ENCODE assay signal across 21 cellular contexts in genomic region chr6:167402195-167402686, GRCh38.
DNase-seq lines count a peak whose midpoint lies in the region; ATAC-seq and TF ChIP-seq lines count a peak whose summit lies in the region.
"Had no signal": no experiment of that assay in that cellular context is flagged by ENCODE, and none has a peak within 500 bp of the region (broad histone marks: within the 10 kb centered on the region; RNA-seq: fewer than 3 reads in every experiment).

No MANE protein-coding gene starts in this region.

- H3K9ac ChIP-seq in endodermal cell (ENCODE audit: extremely low read depth, low read length, poor library complexity, severe bottlenecking) = no peak overlapping the region
- H3K9ac ChIP-seq: BLaER1 treated with 17β-estradiol and CSF1 and Interleukin-3, amounts not matched to agents 10 nM and 100 nM had no signal

- peaks cover 2% of the 10 kb centered on the region for H3K27me3 Mint-ChIP-seq in activated CD4-positive, alpha-beta T cell treated with anti-CD3 and anti-CD28 coated beads, Interleukin-2, amount 10 ng/mL, durations not matched to agents 24 days and 14 days
- no peaks in the 10 kb centered on the region for H3K27me3 Mint-ChIP-seq in endodermal cell (ENCODE audit: insufficient read depth)
- H3K27me3 Mint-ChIP-seq in neural crest cell (ENCODE audit: low read depth) = no peaks in the 10 kb centered on the region
- H3K27me3 Mint-ChIP-seq in T-cell = peaks cover 13 to 30% of the 10 kb centered on the region in 2 donors

- POLR2A ChIA-PET in T-cell (lab: Charles Lee) = no interaction called here

- DNase-seq in activated CD4-positive, alpha-beta T cell treated with anti-CD3 and anti-CD28 coated beads, Interleukin-2, amount 10 ng/mL, durations not matched to agents 24 days and 14 days = peak; percentile 22
- DNase-seq in activated CD4-positive, alpha-beta T cell treated with anti-CD3 and anti-CD28 coated beads for 4 hours = no peak
- DNase-seq in endodermal cell (peak; percentile 36), neural crest cell (ENCODE audit: low read depth, low spot score) (no peak), brain microvascular endothelial cell (no peak), T-cell (no peak), superior temporal gyrus (ENCODE audit: extremely low spot score) (no peak)
- no peak for DNase-seq in activated CD4-positive, CD25-positive, alpha-beta regulatory T cell treated with anti-CD3 and anti-CD28 coated beads, Interleukin-2, amount 50 U/mL, for 72 hours
- DNase-seq: ACHN; CD4-positive, alpha-beta memory T cell; DMS 273 treated with DMSO at 0.1 percent for 48 hours; NCI-H2081; NCI-H2171; NCI-H524 treated with DMSO at 0.1 percent for 48 hours; NCI-H82; SJCRH30 had no signal

- no peak overlapping the region for H3K27ac ChIP-seq in endodermal cell (ENCODE audit: low read depth, low read length)
- H3K27ac ChIP-seq in brain microvascular endothelial cell = no peak overlapping the region
- H3K27ac ChIP-seq: 22Rv1; BLaER1 treated with 17β-estradiol and CSF1 and Interleukin-3, amounts not matched to agents 10 nM and 100 nM; SJCRH30 had no signal

- H3K27me3 ChIP-seq in endodermal cell (ENCODE audit: control insufficient read depth, insufficient read depth, low read length, poor library complexity, severe bottlenecking) (no peaks in the 10 kb centered on the region), brain microvascular endothelial cell (replicated peaks) (no peaks in the 10 kb centered on the region)
- H3K27me3 ChIP-seq: BLaER1 treated with 17β-estradiol and CSF1 and Interleukin-3, amounts not matched to agents 10 nM and 100 nM; SJCRH30 had no signal

- H3K36me3 ChIP-seq in endodermal cell (ENCODE audit: control insufficient read depth, insufficient read depth, low read length) = no peaks in the 10 kb centered on the region
- H3K36me3 ChIP-seq in brain microvascular endothelial cell (replicated peaks) = no peaks in the 10 kb centered on the region
- H3K36me3 ChIP-seq: BLaER1 treated with 17β-estradiol and CSF1 and Interleukin-3, amounts not matched to agents 10 nM and 100 nM; SJCRH30 had no signal

- ATAC-seq in T-cell (replicated peaks in 1 of 4) = no peak
- ATAC-seq: GM12878 had no signal

- no peaks in the 10 kb centered on the region for H3K9me3 Mint-ChIP-seq in activated CD4-positive, alpha-beta T cell treated with anti-CD3 and anti-CD28 coated beads, Interleukin-2, amount 10 ng/mL, durations not matched to agents 24 days and 14 days
- H3K9me3 Mint-ChIP-seq in endodermal cell (no peaks in the 10 kb centered on the region), neural crest cell (no peaks in the 10 kb centered on the region), T-cell (no peaks in the 10 kb centered on the region)

- H3K27ac Mint-ChIP-seq in activated CD4-positive, alpha-beta T cell treated with anti-CD3 and anti-CD28 coated beads, Interleukin-2, amount 10 ng/mL, durations not matched to agents 24 days and 14 days = no peak overlapping the region
- no peak overlapping the region for H3K27ac Mint-ChIP-seq in endodermal cell
- H3K27ac Mint-ChIP-seq in neural crest cell (ENCODE audit: unreplicated experiment) = peak overlapping the region; percentile 81
- H3K27ac Mint-ChIP-seq in T-cell = no peak overlapping the region
- H3K27ac Mint-ChIP-seq: CD4-positive, alpha-beta memory T cell; IgD-negative memory B cell had no signal

- no peak overlapping the region for H3K4me3 Mint-ChIP-seq in activated CD4-positive, alpha-beta T cell treated with anti-CD3 and anti-CD28 coated beads, Interleukin-2, amount 10 ng/mL, durations not matched to agents 24 days and 14 days
- no peak overlapping the region for H3K4me3 Mint-ChIP-seq in endodermal cell
- no peak overlapping the region for H3K4me3 Mint-ChIP-seq in neural crest cell
- H3K4me3 Mint-ChIP-seq in T-cell = no peak overlapping the region
- H3K4me3 Mint-ChIP-seq: CD4-positive, alpha-beta memory T cell had no signal

- no peaks in the 10 kb centered on the region for H3K36me3 Mint-ChIP-seq in activated CD4-positive, alpha-beta T cell treated with anti-CD3 and anti-CD28 coated beads, Interleukin-2, amount 10 ng/mL, durations not matched to agents 24 days and 14 days (ENCODE audit: low read depth)
- H3K36me3 Mint-ChIP-seq in endodermal cell (ENCODE audit: low read depth) = no peaks in the 10 kb centered on the region
- H3K36me3 Mint-ChIP-seq in neural crest cell (ENCODE audit: low read depth) = no peaks in the 10 kb centered on the region
- H3K36me3 Mint-ChIP-seq in T-cell = no peaks in the 10 kb centered on the region
- H3K36me3 Mint-ChIP-seq: CD4-positive, alpha-beta memory T cell; IgD-negative memory B cell had no signal

- TF ChIP-seq CTCF in endodermal cell (conservative IDR thresholded peaks at IDR 0.05) (no peak), neural crest cell (conservative IDR thresholded peaks at IDR 0.05) (no peak), brain microvascular endothelial cell (IDR thresholded peaks at IDR 0.05; ENCODE audit: low read depth, low read length, missing control alignments) (no peak)

- 85 to 95% methylated on average over 5 to 11 of the region's 16 CpGs for WGBS in endodermal cell (ENCODE audit: insufficient coverage in 1 of 2, insufficient read length in 1 of 2), 2 experiments

- intact Hi-C loops in activated CD4-positive, alpha-beta T cell treated with anti-CD3 and anti-CD28 coated beads, Interleukin-2, amount 10 ng/mL, durations not matched to agents 24 days and 14 days (cut with micrococcal nuclease) = no loop called here

- H3K9me3 ChIP-seq in endodermal cell (ENCODE audit: control insufficient read depth, low read length) = no peaks in the 10 kb centered on the region
- H3K9me3 ChIP-seq: BLaER1 treated with 17β-estradiol and CSF1 and Interleukin-3, amounts not matched to agents 10 nM and 100 nM; Caco-2; SJCRH30 had no signal

- no peaks in the 10 kb centered on the region for H3K4me1 ChIP-seq in endodermal cell (ENCODE audit: control insufficient read depth, insufficient read depth, low read length)
- H3K4me1 ChIP-seq: BLaER1 treated with 17β-estradiol and CSF1 and Interleukin-3, amounts not matched to agents 10 nM and 100 nM; SJCRH30 had no signal

- in situ Hi-C loops in brain microvascular endothelial cell (cut with HindIII; ENCODE audit: low pct_ligation_motif_present, low sequenced_read_pairs) = no loop called here

- H3K4me1 Mint-ChIP-seq in activated CD4-positive, alpha-beta T cell treated with anti-CD3 and anti-CD28 coated beads, Interleukin-2, amount 10 ng/mL, durations not matched to agents 24 days and 14 days = no peaks in the 10 kb centered on the region
- peaks cover 5% of the 10 kb centered on the region for H3K4me1 Mint-ChIP-seq in endodermal cell
- H3K4me1 Mint-ChIP-seq in neural crest cell = no peaks in the 10 kb centered on the region
- no peaks in the 10 kb centered on the region for H3K4me1 Mint-ChIP-seq in T-cell
- H3K4me1 Mint-ChIP-seq: IgD-negative memory B cell had no signal

- CTCF ChIA-PET in T-cell (lab: Charles Lee) = no interaction called here

- H3K4me3 ChIP-seq in endodermal cell (ENCODE audit: low read length) (no peak overlapping the region), brain microvascular endothelial cell (ENCODE audit: low read depth, low read length) (no peak overlapping the region)
- H3K4me3 ChIP-seq: BLaER1 treated with 17β-estradiol and CSF1 and Interleukin-3, amounts not matched to agents 10 nM and 100 nM; GM12878; SJCRH30 had no signal

Comparison
In these comparisons a context has a peak if more than half of its experiments do, and no peak if none do; other contexts are left out.
1. DNase-seq: peak in activated CD4-positive, alpha-beta T cell treated with anti-CD3 and anti-CD28 coated beads, Interleukin-2, amount 10 ng/mL, durations not matched to agents 24 days and 14 days (single experiment) and endodermal cell (single experiment); none in activated CD4-positive, alpha-beta T cell treated with anti-CD3 and anti-CD28 coated beads for 4 hours (0 of 2), neural crest cell (single experiment), brain microvascular endothelial cell (single experiment), T-cell (0 of 34), superior temporal gyrus (single experiment) and activated CD4-positive, CD25-positive, alpha-beta regulatory T cell treated with anti-CD3 and anti-CD28 coated beads, Interleukin-2, amount 50 U/mL, for 72 hours (single experiment).